ENCODE assay signal across 9 cellular contexts in genomic region chr17:72253597-72253996, GRCh38.
"Had no signal": no experiment of that assay in that cellular context is flagged by ENCODE, and none has a peak within 500 bp of the region (broad histone marks: within the 10 kb centered on the region; RNA-seq: fewer than 3 reads in every experiment).

No MANE protein-coding gene starts in this region.

- DNase-seq: H9, HCEC 1CT, IMR-90, KBM-7 had no signal

- H3K9ac ChIP-seq: KMS-11 had no signal

- H3K4me2 ChIP-seq: GM23338, KMS-11 had no signal

- FAIRE-seq: H1, H54, HTR-8/SVneo had no signal

- H3K27ac ChIP-seq: KMS-11 had no signal

- H2AFZ ChIP-seq: GM23338 had no signal

- H3K4me3 ChIP-seq: GM23338 had no signal

- ATAC-seq: GM23338 had no signal
